Comparison of ENCODE assay signal across 8 cellular contexts in the genomic region with DNA sequence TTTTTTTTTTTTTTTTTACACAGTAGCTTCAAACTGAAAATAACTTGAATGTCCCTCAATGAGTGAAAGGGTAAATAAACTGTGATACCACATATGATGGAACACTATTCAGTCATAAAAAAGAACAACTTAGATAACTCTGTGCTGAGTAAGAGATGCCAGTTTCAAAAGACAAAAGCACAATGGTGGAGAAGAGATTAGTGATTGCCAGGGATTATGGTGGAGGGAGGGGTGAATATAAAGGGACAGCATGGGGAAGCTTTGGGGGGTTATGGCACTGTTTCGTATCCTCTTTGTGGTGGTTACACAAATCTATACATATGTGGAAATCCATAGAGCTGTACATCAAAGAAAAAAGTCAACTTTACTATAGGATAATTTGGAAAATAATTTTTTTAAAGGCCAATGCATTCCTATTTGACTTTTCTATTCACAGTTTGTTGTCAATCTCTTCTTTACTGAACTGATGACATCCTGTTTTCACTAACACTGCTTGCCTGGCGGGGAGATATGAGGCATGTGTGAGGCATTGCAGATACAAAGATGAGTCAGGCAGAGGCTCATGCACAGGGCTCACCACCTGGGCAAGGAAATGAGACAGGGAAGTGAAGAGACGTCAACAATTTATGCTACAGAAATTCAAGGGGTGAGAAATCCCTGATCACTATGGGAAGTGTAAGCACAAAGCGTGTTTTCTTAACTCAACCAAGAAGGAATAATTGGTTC.
DNase-seq lines count a peak whose midpoint lies in the region; ATAC-seq and TF ChIP-seq lines count a peak whose summit lies in the region.

No MANE protein-coding gene starts in this region.

- peaks cover 14% of the 10 kb centered on the region for H3K4me1 ChIP-seq in psoas muscle

- peaks cover 17% of the 10 kb centered on the region for H3K27me3 Mint-ChIP-seq in T-helper 17 cell

- no peak overlapping the region for H3K4me3 ChIP-seq in brain microvascular endothelial cell (ENCODE audit: low read depth, low read length)
- no peak overlapping the region for H3K4me3 ChIP-seq in psoas muscle
- H3K4me3 ChIP-seq in coronary artery: no peak overlapping the region

- H3K27me3 ChIP-seq in brain microvascular endothelial cell (replicated peaks) (no peaks in the 10 kb centered on the region), psoas muscle (ENCODE audit: insufficient read depth in 3 of 3, low read length in 2 of 3) (no peaks in the 10 kb centered on the region)

- H3K27ac ChIP-seq in brain microvascular endothelial cell (peak overlapping the region; percentile 98), psoas muscle (peak overlapping the region; percentile 89), coronary artery (no peak overlapping the region)

- H3K9me3 ChIP-seq in T-helper 17 cell (ENCODE audit: control insufficient read depth, low read length, poor library complexity, severe bottlenecking) (no peaks in the 10 kb centered on the region), psoas muscle (no peaks in the 10 kb centered on the region)

- TF ChIP-seq CTCF in brain microvascular endothelial cell (IDR thresholded peaks at IDR 0.05; ENCODE audit: low read depth, low read length, missing control alignments) (no peak), psoas muscle (IDR thresholded peaks at IDR 0.05) (no peak), coronary artery (IDR thresholded peaks at IDR 0.05) (no peak)

- peaks cover 7% of the 10 kb centered on the region for H3K4me1 Mint-ChIP-seq in T-helper 17 cell

- DNase-seq in NK-92 treated with Interleukin-12 subunit alpha and Interleukin-12 subunit beta, amount 100 ng/mL, for 24 hours (lab: John Stamatoyannopoulos, UW): peak; percentile 55
- DNase-seq in NK-92 (lab: John Stamatoyannopoulos, UW; ENCODE audit: unreplicated experiment) (no peak), T-helper 17 cell (peak in 2 of 3 donors; percentile 7 to 37), brain microvascular endothelial cell (peak; percentile 96), psoas muscle (no peak), coronary artery (ENCODE audit: low spot score) (no peak), occipital lobe (lab: John Stamatoyannopoulos, UW) (no peak)

- intact Hi-C loops in psoas muscle (cut with DNase I): loop anchor here (5.0 to 10.0 kb wide), 3 partner anchors 177 to 634 kb away; no protein-coding TSS in a partner anchor

- ATAC-seq in HG03103 (IDR thresholded peaks at IDR 0.05; ENCODE audit: low read depth, unreplicated experiment) (peak; percentile 84), T-helper 17 cell (peak; percentile 83), psoas muscle (peak; percentile 85 to 89 (median 86))

- WGBS in psoas muscle, 3 donors: 62 to 79% (median 72%) methylated on average over 4 of the region's 4 CpGs

- peak overlapping the region; percentile 91 for H3K27ac Mint-ChIP-seq in T-helper 17 cell

- H3K4me3 Mint-ChIP-seq in T-helper 17 cell: peak overlapping the region; percentile 21

- H3K36me3 ChIP-seq in brain microvascular endothelial cell (replicated peaks) (no peaks in the 10 kb centered on the region), psoas muscle (ENCODE audit: insufficient read depth in 1 of 2, low read depth in 1 of 2) (no peaks in the 10 kb centered on the region)

- in situ Hi-C loops in brain microvascular endothelial cell (cut with HindIII; ENCODE audit: low pct_ligation_motif_present, low sequenced_read_pairs): loop anchor here (25.0 kb wide), 1 partner anchor 552 kb away; a partner anchor contains a TSS

- no peaks in the 10 kb centered on the region for H3K36me3 Mint-ChIP-seq in T-helper 17 cell (ENCODE audit: low read depth)

Comparison
In these comparisons a context has a peak if more than half of its experiments do, and no peak if none do; other contexts are left out.
1. DNase-seq: peak in NK-92 treated with Interleukin-12 subunit alpha and Interleukin-12 subunit beta, amount 100 ng/mL, for 24 hours (single experiment), T-helper 17 cell (2 of 3) and brain microvascular endothelial cell (single experiment); none in NK-92 (single experiment), psoas muscle (0 of 2), coronary artery (single experiment) and occipital lobe (single experiment).
2. H3K27ac ChIP-seq: peak in brain microvascular endothelial cell (single experiment) and psoas muscle (single experiment); none in coronary artery (0 of 2).
3. Peak in every context shown above with its lines, with median percentiles within 50 percentile points of each other: ATAC-seq.